ENCODE assay signal across 9 cellular contexts in genomic region chr2:230908595-230909191, GRCh38. TPM values are rescaled to one million over a fixed set of nuclear protein-coding genes. Genes with fewer than 3 reads are reported as not detected.
DNase-seq lines count a peak whose midpoint lies in the region; ATAC-seq and TF ChIP-seq lines count a peak whose summit lies in the region.
"Had no signal": no experiment of that assay in that cellular context is flagged by ENCODE, and none has a peak within 500 bp of the region (broad histone marks: within the 10 kb centered on the region; RNA-seq: fewer than 3 reads in every experiment).

No MANE protein-coding gene starts in this region.

- CTCF ChIA-PET in Caco-2 (lab: Charles Lee), result no interaction called here

- H3K36me3 ChIP-seq in upper lobe of right lung, result no peaks in the 10 kb centered on the region
- H3K36me3 ChIP-seq in hepatocyte (replicated peaks; ENCODE audit: insufficient read depth, low read depth), result no peaks in the 10 kb centered on the region
- H3K36me3 ChIP-seq in Caco-2 (ENCODE audit: control insufficient read depth, insufficient read depth, low read length), result no peaks in the 10 kb centered on the region

- peaks cover 8% of the 10 kb centered on the region for H3K4me1 Mint-ChIP-seq in Caco-2 (ENCODE audit: low read depth, unreplicated experiment)

- POLR2A ChIA-PET in Caco-2 (lab: Charles Lee), result no interaction called here

- no peaks in the 10 kb centered on the region for H3K9me3 ChIP-seq in upper lobe of right lung
- no peaks in the 10 kb centered on the region for H3K9me3 ChIP-seq in hepatocyte (ENCODE audit: low read depth)
- no peaks in the 10 kb centered on the region for H3K9me3 ChIP-seq in Caco-2

- no TSS peak for BruUV-seq in Caco-2 (replicated peaks; lab: Mats Ljungman, UMichigan)

- H3K79me2 ChIP-seq in hepatocyte, result no peaks in the 10 kb centered on the region

- no peaks in the 10 kb centered on the region for H3K9me2 ChIP-seq in hepatocyte (replicated peaks; ENCODE audit: insufficient read depth)

- no peak overlapping the region for H3K27ac ChIP-seq in upper lobe of right lung
- no peak overlapping the region for H3K27ac ChIP-seq in hepatocyte

- TF ChIP-seq CTCF in upper lobe of right lung (IDR thresholded peaks at IDR 0.05) (no peak), hepatocyte (IDR thresholded peaks at IDR 0.05; ENCODE audit: poor library complexity) (no peak), Caco-2 (IDR thresholded peaks at IDR 0.05; ENCODE audit: insufficient read depth in 1 of 2, low read depth in 1 of 2, low read length in 1 of 2, severe bottlenecking in 1 of 2, unreplicated experiment in 1 of 2) (no peak)

- H3K4me1 ChIP-seq in upper lobe of right lung, result no peaks in the 10 kb centered on the region
- H3K4me1 ChIP-seq in hepatocyte (ENCODE audit: insufficient read depth), result no peaks in the 10 kb centered on the region
- H3K4me1 ChIP-seq in Caco-2, result no peaks in the 10 kb centered on the region

- DNase-seq in GM04504 (ENCODE audit: low read depth), result peak; percentile 70
- DNase-seq in NCI-H2196 treated with DMSO at 0.1 percent for 48 hours (lab: John Stamatoyannopoulos, UW; ENCODE audit: unreplicated experiment), result peak; percentile 31
- peak; percentile 79 for DNase-seq in activated T-cell treated with anti-CD3 and anti-CD28 coated beads, Interleukin-2, amount 50 U/mL, for 48 hours
- DNase-seq in kidney glomerular epithelial cell (lab: John Stamatoyannopoulos, UW), result peak; percentile 91
- DNase-seq in upper lobe of right lung, result peak; percentile 48
- DNase-seq in hepatocyte (ENCODE audit: low spot score), result no peak
- no peak for DNase-seq in Caco-2

- H3K9me3 Mint-ChIP-seq in Caco-2 (ENCODE audit: unreplicated experiment), result no peaks in the 10 kb centered on the region

- WGBS in hepatocyte (ENCODE audit: low lambda C conversion rate, missing lambda C conversion rate), result 78% methylated on average over 10 of the region's 10 CpGs

- H3K27me3 ChIP-seq in upper lobe of right lung, result no peaks in the 10 kb centered on the region
- H3K27me3 ChIP-seq in hepatocyte, result no peaks in the 10 kb centered on the region
- no peaks in the 10 kb centered on the region for H3K27me3 ChIP-seq in Caco-2 (replicated peaks; ENCODE audit: control insufficient read depth, insufficient read depth, low read length)

- H3K27ac Mint-ChIP-seq in Caco-2 (ENCODE audit: unreplicated experiment), result no peak overlapping the region

- H3K36me3 Mint-ChIP-seq in Caco-2 (ENCODE audit: insufficient read depth, unreplicated experiment), result no peaks in the 10 kb centered on the region

- no peak overlapping the region for H3K4me3 ChIP-seq in upper lobe of right lung
- H3K4me3 ChIP-seq in hepatocyte, result no peak overlapping the region
- H3K4me3 ChIP-seq in Caco-2 (ENCODE audit: low read depth, low read length), result no peak overlapping the region

- H2AFZ ChIP-seq in hepatocyte, result no peak overlapping the region

- no peak overlapping the region for H3K4me3 Mint-ChIP-seq in Caco-2 (ENCODE audit: unreplicated experiment)

- intact Hi-C loops in upper lobe of right lung (cut with DNase I) (loop anchor here (10.0 kb wide), 1 partner anchor 76 kb away; no protein-coding TSS in a partner anchor), Caco-2 (cut with micrococcal nuclease; ENCODE audit: unreplicated experiment) (no loop called here)

- ATAC-seq in upper lobe of right lung (no peak), GM18502 (IDR thresholded peaks at IDR 0.05; ENCODE audit: poor library complexity, unreplicated experiment) (no peak)

- no peak overlapping the region for H3K4me2 ChIP-seq in hepatocyte

- no peaks in the 10 kb centered on the region for H3K27me3 Mint-ChIP-seq in Caco-2 (ENCODE audit: insufficient read depth, unreplicated experiment)

- H4K20me1 ChIP-seq in hepatocyte (ENCODE audit: insufficient read depth, poor library complexity, severe bottlenecking), result no peaks in the 10 kb centered on the region

RNA-seq across cellular contexts. Expression of gene GPR55, which starts 16.3 kb away (rescaled TPM):
- 1.2 TPM for total RNA-seq in upper lobe of right lung
- total RNA-seq in hepatocyte, result 0.83 and 1.6 TPM in 2 replicates
- 0.32 TPM in 1 of 2 replicates, not detected in the other for polyA plus RNA-seq in hepatocyte
- total RNA-seq in Caco-2 (2022), result not detected in 2 replicates
- total RNA-seq: lung microvascular endothelial cell had no signal

RNA-seq across cellular contexts. Expression of gene ITM2C, which starts 44.0 kb away (rescaled TPM):
- total RNA-seq in upper lobe of right lung, result 25.0 TPM
- 419 and 485 TPM in 2 replicates for total RNA-seq in hepatocyte
- 537 and 566 TPM in 2 replicates for polyA plus RNA-seq in hepatocyte
- total RNA-seq in Caco-2 (2022), result 135 and 136 TPM in 2 replicates

Comparison
In these comparisons a context has a peak if more than half of its experiments do, and no peak if none do; other contexts are left out.
1. DNase-seq: peak in GM04504 (single experiment), NCI-H2196 treated with DMSO at 0.1 percent for 48 hours (single experiment), activated T-cell treated with anti-CD3 and anti-CD28 coated beads, Interleukin-2, amount 50 U/mL, for 48 hours (2 of 2), kidney glomerular epithelial cell (single experiment) and upper lobe of right lung (single experiment); none in hepatocyte (single experiment) and Caco-2 (0 of 2).